In genomic region chr9:84677080-84677479, GRCh38 we compare ENCODE assay signal across 16 cellular contexts. TPM values are rescaled to one million over a fixed set of nuclear protein-coding genes. Genes with fewer than 3 reads are reported as not detected.
"Had no signal": no experiment of that assay in that cellular context is flagged by ENCODE, and none has a peak within 500 bp of the region (broad histone marks: within the 10 kb centered on the region; RNA-seq: fewer than 3 reads in every experiment).

No MANE protein-coding gene starts in this region.

- H3K36me3 ChIP-seq: neural progenitor cell, sigmoid colon, spleen, stomach had no signal

- H3K27ac Mint-ChIP-seq: activated CD4-positive, alpha-beta memory T cell treated with anti-CD3 and anti-CD28 coated beads, Interleukin-2, amount 10 ng/mL, durations not matched to agents 7 days and 5 days; activated naive CD4-positive, alpha-beta T cell treated with anti-CD3 and anti-CD28 coated beads, Interleukin-2, amount 10 ng/mL, durations not matched to agents 7 days and 5 days; activated T-cell treated with anti-CD3 and anti-CD28 coated beads, Interleukin-2, amount 50 U/mL, for 24 hours; immature natural killer cell; neural progenitor cell; T-helper 1 cell treated with Interleukin-12 subunit alpha and Interleukin-12 subunit beta and Interleukin-4 antibody, amounts not matched to agents 30 μg/mL and 1 μg/mL, for 36 hours had no signal

- H3K4me3 ChIP-seq: coronary artery, lung, neural progenitor cell, sigmoid colon, spleen, stomach had no signal

- H3K4me3 Mint-ChIP-seq: activated CD4-positive, alpha-beta memory T cell treated with anti-CD3 and anti-CD28 coated beads, Interleukin-2, amount 10 ng/mL, durations not matched to agents 7 days and 5 days; activated naive CD4-positive, alpha-beta T cell treated with anti-CD3 and anti-CD28 coated beads, Interleukin-2, amount 10 ng/mL, durations not matched to agents 7 days and 5 days; activated T-cell treated with anti-CD3 and anti-CD28 coated beads, Interleukin-2, amount 50 U/mL, for 24 hours; immature natural killer cell; neural progenitor cell; T-helper 1 cell treated with Interleukin-12 subunit alpha and Interleukin-12 subunit beta and Interleukin-4 antibody, amounts not matched to agents 30 μg/mL and 1 μg/mL, for 36 hours had no signal

- H3K9me3 ChIP-seq: sigmoid colon, spleen, stomach had no signal

- H3K27ac ChIP-seq: coronary artery, neural progenitor cell, sigmoid colon, spleen, stomach had no signal

- H3K9ac ChIP-seq: neural progenitor cell had no signal

- H3K4me1 Mint-ChIP-seq: activated CD4-positive, alpha-beta memory T cell treated with anti-CD3 and anti-CD28 coated beads, Interleukin-2, amount 10 ng/mL, durations not matched to agents 7 days and 5 days; activated naive CD4-positive, alpha-beta T cell treated with anti-CD3 and anti-CD28 coated beads, Interleukin-2, amount 10 ng/mL, durations not matched to agents 7 days and 5 days; immature natural killer cell had no signal

- H3K4me1 ChIP-seq: neural progenitor cell, sigmoid colon, spleen, stomach had no signal

- H3K36me3 Mint-ChIP-seq: activated naive CD4-positive, alpha-beta T cell treated with anti-CD3 and anti-CD28 coated beads, Interleukin-2, amount 10 ng/mL, durations not matched to agents 7 days and 5 days; immature natural killer cell; neural progenitor cell had no signal

- H3K4me2 ChIP-seq: neural progenitor cell had no signal

- ATAC-seq: left cardiac atrium had no signal

- H3K9me3 Mint-ChIP-seq: activated CD4-positive, alpha-beta memory T cell treated with anti-CD3 and anti-CD28 coated beads, Interleukin-2, amount 10 ng/mL, durations not matched to agents 7 days and 5 days; activated naive CD4-positive, alpha-beta T cell treated with anti-CD3 and anti-CD28 coated beads, Interleukin-2, amount 10 ng/mL, durations not matched to agents 7 days and 5 days; activated T-cell treated with anti-CD3 and anti-CD28 coated beads, Interleukin-2, amount 50 U/mL, for 24 hours; immature natural killer cell; neural progenitor cell; T-helper 1 cell treated with Interleukin-12 subunit alpha and Interleukin-12 subunit beta and Interleukin-4 antibody, amounts not matched to agents 30 μg/mL and 1 μg/mL, for 36 hours had no signal

- H2AFZ ChIP-seq: neural progenitor cell had no signal

- DNase-seq: activated CD4-positive, alpha-beta memory T cell treated with anti-CD3 and anti-CD28 coated beads, Interleukin-2, amount 10 ng/mL, durations not matched to agents 7 days and 5 days; activated CD4-positive, alpha-beta T cell treated with anti-CD3 and anti-CD28 coated beads for 4 hours; activated naive CD4-positive, alpha-beta T cell treated with anti-CD3 and anti-CD28 coated beads, Interleukin-2, amount 10 ng/mL, durations not matched to agents 7 days and 5 days; activated T-cell treated with anti-CD3 and anti-CD28 coated beads, Interleukin-2, amount 50 U/mL, for 24 hours; central memory CD4-positive, alpha-beta T cell; effector CD4-positive, alpha-beta T cell; foreskin fibroblast; immature natural killer cell; left cardiac atrium; sigmoid colon; spleen; stomach had no signal

RNA-seq across cellular contexts. Expression of gene NTRK2, which starts 7.6 kb away (rescaled TPM):
- polyA plus RNA-seq: immature natural killer cell had no signal
